In the genomic region with DNA sequence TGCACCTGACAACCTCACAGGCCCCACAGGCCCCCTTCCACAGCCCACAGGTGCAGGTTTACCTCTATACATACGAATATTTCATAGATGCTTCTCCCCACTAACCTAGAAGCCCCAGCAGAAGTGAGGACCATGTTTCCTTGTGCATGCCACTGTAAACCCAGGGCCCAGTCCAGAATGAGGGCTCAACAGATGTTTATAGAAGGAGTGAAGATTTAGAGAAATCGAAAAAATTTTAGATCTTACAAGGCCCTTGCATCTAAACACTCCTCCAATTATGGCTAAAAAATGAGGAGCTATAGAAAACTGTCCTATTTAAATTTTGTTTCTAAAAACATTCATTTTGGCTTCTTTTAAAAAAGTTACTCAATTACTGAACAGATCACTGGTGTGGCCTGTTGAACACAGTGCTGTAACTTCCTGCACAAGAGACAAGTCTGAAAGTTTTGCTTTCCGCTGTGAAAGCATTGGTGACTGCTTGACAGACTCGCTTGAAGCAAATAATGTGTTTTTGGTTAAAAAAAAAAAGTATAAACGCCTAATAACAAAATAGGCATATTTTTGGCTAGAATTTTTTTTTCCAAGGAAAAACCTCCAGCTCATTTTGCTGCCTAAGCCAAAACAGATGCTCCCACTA, we compare ENCODE assay signal across 8 cellular contexts. TPM values are rescaled to one million over a fixed set of nuclear protein-coding genes. Genes with fewer than 3 reads are reported as not detected.
DNase-seq lines count a peak whose midpoint lies in the region; ATAC-seq lines count a peak whose summit lies in the region.

No MANE protein-coding gene starts in this region.

- H3K36me3 Mint-ChIP-seq in dendritic cell treated with granulocyte-macrophage colony-stimulating factor and Interleukin-4, amounts not matched to agents 40 ng/mL and 50 ng/mL, for 4 days (ENCODE audit: low read depth), result peaks cover 18% of the 10 kb centered on the region
- peaks cover 0 to 4% (median 0%) of the 10 kb centered on the region in 5 donors for H3K36me3 Mint-ChIP-seq in naive thymus-derived CD4-positive, alpha-beta T cell

- H3K27me3 ChIP-seq in naive thymus-derived CD4-positive, alpha-beta T cell (ENCODE audit: control insufficient read depth in 2 of 2, insufficient read depth in 2 of 2, low read length in 2 of 2), result no peaks in the 10 kb centered on the region

- no peaks in the 10 kb centered on the region for H3K9me3 Mint-ChIP-seq in dendritic cell treated with granulocyte-macrophage colony-stimulating factor and Interleukin-4, amounts not matched to agents 40 ng/mL and 50 ng/mL, for 4 days
- H3K9me3 Mint-ChIP-seq in naive thymus-derived CD4-positive, alpha-beta T cell, result no peaks in the 10 kb centered on the region

- H3K4me1 ChIP-seq in naive thymus-derived CD4-positive, alpha-beta T cell (ENCODE audit: control insufficient read depth in 2 of 2, insufficient read depth in 2 of 2, low read length in 2 of 2), result peaks cover 15 to 16% of the 10 kb centered on the region in 2 donors

- H3K9me3 ChIP-seq in naive thymus-derived CD4-positive, alpha-beta T cell (ENCODE audit: control insufficient read depth in 2 of 3, low read length in 3 of 3), result no peaks in the 10 kb centered on the region

- peak overlapping the region; percentile 85 for H3K4me3 Mint-ChIP-seq in dendritic cell treated with granulocyte-macrophage colony-stimulating factor and Interleukin-4, amounts not matched to agents 40 ng/mL and 50 ng/mL, for 4 days
- H3K4me3 Mint-ChIP-seq in naive thymus-derived CD4-positive, alpha-beta T cell, result peak overlapping the region; percentile 83 to 92 (median 88)

- DNase-seq in SIG-M5 treated with dmso at 0.1 percent for 504 hours (lab: John Stamatoyannopoulos, UW; ENCODE audit: unreplicated experiment), result peak; percentile 73
- DNase-seq in SIG-M5 (lab: John Stamatoyannopoulos, UW), result no peak
- peak; percentile 45 for DNase-seq in NOMO-1 treated with DMSO at 0.1 percent for 48 hours (lab: John Stamatoyannopoulos, UW; ENCODE audit: unreplicated experiment)
- DNase-seq in naive thymus-derived CD4-positive, alpha-beta T cell, result peak in 5 of 9 donors; percentile 19 to 34 (median 24)
- DNase-seq in HuH-7 (ENCODE audit: low spot score), result no peak
- no peak for DNase-seq in ureter (ENCODE audit: low spot score)

- no peak for ATAC-seq in naive thymus-derived CD4-positive, alpha-beta T cell
- ATAC-seq in GM19023 (IDR thresholded peaks at IDR 0.05; ENCODE audit: unreplicated experiment), result no peak

- peaks cover 52% of the 10 kb centered on the region for H3K4me1 Mint-ChIP-seq in dendritic cell treated with granulocyte-macrophage colony-stimulating factor and Interleukin-4, amounts not matched to agents 40 ng/mL and 50 ng/mL, for 4 days (ENCODE audit: low read depth)
- peaks cover 42 to 59% (median 53%) of the 10 kb centered on the region in 7 donors for H3K4me1 Mint-ChIP-seq in naive thymus-derived CD4-positive, alpha-beta T cell

- POLR2A ChIA-PET in naive thymus-derived CD4-positive, alpha-beta T cell (lab: Charles Lee), result interaction anchor here (0.7 to 2.5 kb wide), 4 partner anchors 9 to 68 kb away, joined by 3 to 49 read pairs (median 3); a partner anchor contains a TSS

- peak overlapping the region; percentile 65 for H3K27ac ChIP-seq in naive thymus-derived CD4-positive, alpha-beta T cell (ENCODE audit: low read depth, low read length)

- intact Hi-C loops in dendritic cell treated with granulocyte-macrophage colony-stimulating factor and Interleukin-4, amounts not matched to agents 40 ng/mL and 50 ng/mL, for 4 days (cut with micrococcal nuclease), result loop anchor here (5.0 kb wide), 1 partner anchor 510 kb away; a partner anchor contains a TSS
- intact Hi-C loops in naive thymus-derived CD4-positive, alpha-beta T cell (cut with micrococcal nuclease), result loop anchor here in 1 of 2 donors (1.0 to 5.0 kb wide), 2 partner anchors 49 to 510 kb away; a partner anchor contains a TSS

- H3K36me3 ChIP-seq in naive thymus-derived CD4-positive, alpha-beta T cell (ENCODE audit: control insufficient read depth in 2 of 3, insufficient read depth in 3 of 3, low read length in 3 of 3), result no peaks in the 10 kb centered on the region

- no peaks in the 10 kb centered on the region for H3K27me3 Mint-ChIP-seq in dendritic cell treated with granulocyte-macrophage colony-stimulating factor and Interleukin-4, amounts not matched to agents 40 ng/mL and 50 ng/mL, for 4 days
- no peaks in the 10 kb centered on the region for H3K27me3 Mint-ChIP-seq in naive thymus-derived CD4-positive, alpha-beta T cell

- peak overlapping the region; percentile 76 for H3K27ac Mint-ChIP-seq in dendritic cell treated with granulocyte-macrophage colony-stimulating factor and Interleukin-4, amounts not matched to agents 40 ng/mL and 50 ng/mL, for 4 days
- H3K27ac Mint-ChIP-seq in naive thymus-derived CD4-positive, alpha-beta T cell, result peak overlapping the region; percentile 64 to 91 (median 78)

- CTCF ChIA-PET in naive thymus-derived CD4-positive, alpha-beta T cell (lab: Charles Lee), result interaction anchor here (0.7 to 1.1 kb wide), 3 partner anchors 301 to 1366 kb away, joined by 3 to 6 read pairs (median 3); no protein-coding TSS in a partner anchor

- peak overlapping the region; percentile 61 for H3K4me3 ChIP-seq in naive thymus-derived CD4-positive, alpha-beta T cell (ENCODE audit: low read length)

RNA-seq across cellular contexts. Expression of a gene that starts 1.2 kb away (rescaled TPM):
- 10 to 100 TPM; 14.1 to 31.9 (median 18.4) TPM for total RNA-seq in naive thymus-derived CD4-positive, alpha-beta T cell
- polyA plus RNA-seq in naive thymus-derived CD4-positive, alpha-beta T cell, result 1 to 10 TPM; 6.4 to 6.8 TPM
- total RNA-seq in ureter, result 13.7 TPM

RNA-seq across cellular contexts. Expression of a gene that starts 49.2 kb away (rescaled TPM):
- total RNA-seq in naive thymus-derived CD4-positive, alpha-beta T cell, result 10 to 100 TPM; 24.3 to 45.8 (median 40.4) TPM
- 10 to 100 TPM; 19.4 to 19.7 TPM for polyA plus RNA-seq in naive thymus-derived CD4-positive, alpha-beta T cell
- total RNA-seq in ureter, result 39.7 TPM

Comparison
In these comparisons a context has a peak if more than half of its experiments do, and no peak if none do; other contexts are left out.
1. DNase-seq: peak in SIG-M5 treated with dmso at 0.1 percent for 504 hours (single experiment), NOMO-1 treated with DMSO at 0.1 percent for 48 hours (single experiment) and naive thymus-derived CD4-positive, alpha-beta T cell (5 of 9); none in SIG-M5 (single experiment), HuH-7 (single experiment) and ureter (single experiment).